Comparison of ENCODE assay signal across 24 cellular contexts in the genomic region with DNA sequence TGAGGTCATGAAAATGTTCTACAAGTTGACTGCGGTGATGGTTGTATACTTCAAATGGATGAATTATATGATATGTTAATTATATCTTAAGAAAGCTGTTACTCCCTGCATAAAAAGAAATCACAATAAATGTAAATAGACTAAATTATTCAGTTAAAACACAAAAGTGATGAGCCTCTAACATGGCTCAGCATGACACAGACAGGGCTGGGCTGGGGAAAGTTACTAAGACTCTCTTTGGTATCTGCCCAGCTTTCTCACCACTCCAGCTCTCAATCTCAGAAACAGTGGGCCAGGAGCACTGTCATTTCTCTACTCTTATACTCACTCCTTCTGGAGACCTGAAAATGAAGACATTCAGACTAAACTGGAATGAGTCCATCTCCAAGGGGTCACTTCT. TPM values are rescaled to one million over a fixed set of nuclear protein-coding genes. Genes with fewer than 3 reads are reported as not detected.
DNase-seq lines count a peak whose midpoint lies in the region; ATAC-seq and TF ChIP-seq lines count a peak whose summit lies in the region.
"Had no signal": no experiment of that assay in that cellular context is flagged by ENCODE, and none has a peak within 500 bp of the region (broad histone marks: within the 10 kb centered on the region; RNA-seq: fewer than 3 reads in every experiment).

No MANE protein-coding gene starts in this region.

- peaks cover 10% of the 10 kb centered on the region; the same call in 1 of the 2 replicates for H3K4me1 ChIP-seq in GM23248 (ENCODE audit: insufficient read depth)
- H3K4me1 ChIP-seq in Panc1 (ENCODE audit: control insufficient read depth, insufficient read depth, low read length) = peaks cover 13% of the 10 kb centered on the region

- no peaks in the 10 kb centered on the region for H3K79me2 ChIP-seq in GM23248 (ENCODE audit: insufficient read depth)

- H3K4me2 ChIP-seq in GM23248 (ENCODE audit: unreplicated experiment) = no peak overlapping the region

- intact Hi-C loops in Panc1 (cut with micrococcal nuclease; ENCODE audit: unreplicated experiment) = no loop called here

- POLR2A ChIA-PET in Panc1 (lab: Charles Lee) = no interaction called here

- DNase-seq in GM23248 (peak; percentile 20), Panc1 (ENCODE audit: low read depth, low spot score) (no peak), epithelial cell of prostate (ENCODE audit: low read depth, low spot score) (no peak), G401 (ENCODE audit: low spot score) (no peak)
- no peak for DNase-seq in central memory CD4-positive, alpha-beta T cell
- DNase-seq: Calu3; CD8-positive, alpha-beta memory T cell; DMS153; GOT3; Karpas-422; MV-4-11; NCI-H1105 treated with DMSO at 0.1 percent for 48 hours; NCI-H2029 treated with DMSO at 0.1 percent for 48 hours; NCI-H2171; NCI-H345; NCI-H524; NCI-H774; NK-92 treated with Interleukin-12 subunit alpha and Interleukin-12 subunit beta, amount 100 ng/mL, for 24 hours had no signal

- no peak overlapping the region for H2AFZ ChIP-seq in GM23248

- no peak for TF ChIP-seq CTCF in Panc1 (IDR thresholded peaks at IDR 0.05)

- 100% methylated on average over 1 of the region's 1 CpG for WGBS in GM23248 (ENCODE audit: low coverage in 1 of 2, low lambda C conversion rate in 2 of 2, missing lambda C conversion rate in 2 of 2), 2 experiments

- H3K27ac ChIP-seq in GM23248 = no peak overlapping the region
- peak overlapping the region; percentile 90 for H3K27ac ChIP-seq in Panc1 (ENCODE audit: low read length)
- peak overlapping the region; percentile 92 for H3K27ac ChIP-seq in epithelial cell of prostate
- peak overlapping the region in 15 of 21 experiments; percentile 35 to 98 (median 76) for H3K27ac ChIP-seq in skin epidermis
- H3K27ac ChIP-seq: C4-2B had no signal

- BruUV-seq in Panc1 (replicated peaks; lab: Mats Ljungman, UMichigan) = no TSS peak

- H3K4me3 ChIP-seq in GM23248 (no peak overlapping the region), Panc1 (ENCODE audit: low read depth in 2 of 2, low read length in 2 of 2) (no peak overlapping the region), skin epidermis (no peak overlapping the region)

- no peaks in the 10 kb centered on the region for H4K20me1 ChIP-seq in GM23248 (ENCODE audit: insufficient read depth)

- in situ Hi-C loops in GM23248 (cut with MboI) = no loop called here
- in situ Hi-C loops in Panc1 (cut with HindIII; ENCODE audit: low pct_unique_long_range_greater_than_20kb, low sequenced_read_pairs) = no loop called here
- in situ Hi-C loops in G401 (cut with HindIII; ENCODE audit: low sequenced_read_pairs) = no loop called here

- H3K27me3 ChIP-seq in GM23248 (replicated peaks; ENCODE audit: insufficient read depth) (no peaks in the 10 kb centered on the region), Panc1 (ENCODE audit: control insufficient read depth, insufficient read depth, low read length) (no peaks in the 10 kb centered on the region)

- H3K9me3 ChIP-seq in GM23248 (ENCODE audit: low read depth) = no peaks in the 10 kb centered on the region
- peaks cover 6% of the 10 kb centered on the region; the same call in 1 of the 2 replicates for H3K9me3 ChIP-seq in Panc1 (ENCODE audit: control insufficient read depth, insufficient read depth, low read depth, low read length)

- H3K36me3 ChIP-seq in GM23248 (ENCODE audit: low read depth) (no peaks in the 10 kb centered on the region), Panc1 (ENCODE audit: control insufficient read depth, insufficient read depth, low read length) (no peaks in the 10 kb centered on the region)

- no peaks in the 10 kb centered on the region for H3F3A ChIP-seq in GM23248 (ENCODE audit: insufficient read depth)

- no peak overlapping the region for H3K9ac ChIP-seq in GM23248

- CTCF ChIA-PET in Panc1 (lab: Charles Lee) = no interaction called here

- ATAC-seq in Panc1 (no peak), GM19452 (IDR thresholded peaks at IDR 0.05; ENCODE audit: unreplicated experiment) (no peak)
- ATAC-seq: HCT116, Right ventricle myocardium inferior had no signal

- no peaks in the 10 kb centered on the region for H3K9me2 ChIP-seq in GM23248 (ENCODE audit: insufficient read depth)

RNA-seq across cellular contexts. Expression of gene CYP27C1, which starts 3.5 kb away (rescaled TPM):
- total RNA-seq in GM23248 (2014; rRNA removed; shearing (Covaris generic)) = 0.13 and 0.65 TPM in 2 replicates
- polyA plus RNA-seq in GM23248 (2016; fragmentation: Nextera tagmentation; extraction: Ambion mirVana) = 0.70 and 0.73 TPM in 2 replicates
- total RNA-seq in Panc1 (2021; ENCODE audit: unreplicated experiment) = 5.7 TPM
- polyA plus RNA-seq in Panc1 (2012; ENCODE audit: insufficient read length) = 3.2 TPM
- 1.0 and 4.4 TPM in 2 replicates for total RNA-seq in G401 (2014; rRNA removed; shearing (Covaris generic))
- total RNA-seq: CD8-positive, alpha-beta memory T cell had no signal
- polyA plus RNA-seq: CD8-positive, alpha-beta memory T cell; IgD-negative memory B cell had no signal
